12 cellular contexts compared by ENCODE assay signal in the genomic region with DNA sequence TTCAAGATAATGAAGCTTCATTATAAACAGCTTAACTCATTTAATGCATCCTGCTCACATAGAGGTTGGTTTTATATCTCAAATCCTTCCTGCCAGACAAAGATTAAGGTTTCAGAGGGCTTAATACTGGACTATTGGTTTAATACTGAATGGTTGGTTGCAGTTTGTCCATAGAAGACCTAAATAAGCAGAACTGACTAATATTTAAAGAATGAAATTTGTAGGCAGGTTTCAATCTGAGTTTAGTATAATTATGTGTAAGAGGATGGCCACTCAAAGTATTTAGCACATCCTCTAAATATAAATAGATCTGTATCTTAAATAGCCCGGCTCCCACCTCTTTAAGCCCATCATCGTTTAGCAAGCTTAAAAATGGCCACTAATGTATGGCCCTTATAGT.
DNase-seq lines count a peak whose midpoint lies in the region; ATAC-seq, FAIRE-seq and TF ChIP-seq lines count a peak whose summit lies in the region.
"Had no signal": no experiment of that assay in that cellular context is flagged by ENCODE, and none has a peak within 500 bp of the region (broad histone marks: within the 10 kb centered on the region; RNA-seq: fewer than 3 reads in every experiment).

No MANE protein-coding gene starts in this region.

- no peak overlapping the region for H3K23ac ChIP-seq in mesenchymal stem cell (ENCODE audit: low read length in 2 of 2)

- H4K8ac ChIP-seq in mesenchymal stem cell (ENCODE audit: low read length): no peak overlapping the region

- H3K4me1 ChIP-seq in mesenchymal stem cell (ENCODE audit: control insufficient read depth, insufficient read depth, low read depth, low read length): peaks cover 2% of the 10 kb centered on the region

- H3K36me3 ChIP-seq in mesenchymal stem cell (ENCODE audit: control insufficient read depth in 1 of 2, insufficient read depth in 2 of 2, low read depth in 1 of 2, low read length in 2 of 2): no peaks in the 10 kb centered on the region

- H2BK15ac ChIP-seq in mesenchymal stem cell (ENCODE audit: low read depth, poor library complexity, severe bottlenecking): no peak overlapping the region

- no peak overlapping the region for H3K9ac ChIP-seq in mesenchymal stem cell (ENCODE audit: low read length)

- H2AFZ ChIP-seq in mesenchymal stem cell (ENCODE audit: low read depth, low read length): no peak overlapping the region

- H3K4me2 ChIP-seq in mesenchymal stem cell (ENCODE audit: low read length, poor library complexity, severe bottlenecking): no peak overlapping the region

- no peak overlapping the region for H3K18ac ChIP-seq in mesenchymal stem cell (ENCODE audit: low read depth in 1 of 2, low read length in 2 of 2)

- no peak overlapping the region for H4K91ac ChIP-seq in mesenchymal stem cell (ENCODE audit: low read length)

- no peak overlapping the region for H2BK5ac ChIP-seq in mesenchymal stem cell (ENCODE audit: low read depth, low read length, poor library complexity, severe bottlenecking)

- DNase-seq in D721Med (ENCODE audit: insufficient read length, low spot score): no peak
- DNase-seq in RKO (ENCODE audit: low spot score): no peak
- DNase-seq in mesenchymal stem cell: no peak
- DNase-seq in NCI-H510A (lab: John Stamatoyannopoulos, UW): no peak
- DNase-seq in effector CD4-positive, alpha-beta T cell: no peak
- DNase-seq: 8988T; activated CD4-positive, CD25-positive, alpha-beta regulatory T cell; stimulated activated CD4-positive, alpha-beta T cell treated with anti-CD3 and anti-CD28 coated beads, Interleukin-4, amount 100 ng/mL, for 1 hour had no signal

- no peak for TF ChIP-seq CTCF in D721Med (IDR thresholded peaks at IDR 0.05; ENCODE audit: insufficient read depth, missing control alignments)

- H3K4me3 ChIP-seq in mesenchymal stem cell (ENCODE audit: insufficient read depth in 1 of 2, low read depth in 1 of 2, low read length in 2 of 2): no peak overlapping the region
- H3K4me3 ChIP-seq: esophagus muscularis mucosa had no signal

- peak; percentile 64 for FAIRE-seq in D721Med (lab: Jason Lieb, UNC)

- ATAC-seq in GM19035 (IDR thresholded peaks at IDR 0.05; ENCODE audit: unreplicated experiment): peak; percentile 73
- peak; percentile 83 for ATAC-seq in HG02759 (IDR thresholded peaks at IDR 0.05; ENCODE audit: unreplicated experiment)
- peak; percentile 68 for ATAC-seq in HG03520 (IDR thresholded peaks at IDR 0.05; ENCODE audit: unreplicated experiment)

- H3K4ac ChIP-seq in mesenchymal stem cell (ENCODE audit: low read depth in 1 of 2, low read length in 2 of 2): no peak overlapping the region

- WGBS in mesenchymal stem cell: no CpG with 5 or more reads among the region's 2 CpGs

- no peak overlapping the region for H2BK120ac ChIP-seq in mesenchymal stem cell (ENCODE audit: low read depth, low read length)

- no peak overlapping the region for H2AK5ac ChIP-seq in mesenchymal stem cell (ENCODE audit: low read length, severe bottlenecking)

- peaks cover 2% of the 10 kb centered on the region for H3K79me1 ChIP-seq in mesenchymal stem cell (replicated peaks; ENCODE audit: low read length, poor library complexity, severe bottlenecking)

- H3K9me3 ChIP-seq in mesenchymal stem cell (ENCODE audit: control insufficient read depth, low read length): no peaks in the 10 kb centered on the region
- H3K9me3 ChIP-seq: esophagus muscularis mucosa had no signal

- no peak overlapping the region for H2BK12ac ChIP-seq in mesenchymal stem cell (ENCODE audit: low read length in 2 of 2)

- H3K14ac ChIP-seq in mesenchymal stem cell (ENCODE audit: low read length in 2 of 2): no peak overlapping the region

- H3K27me3 ChIP-seq in mesenchymal stem cell (ENCODE audit: control insufficient read depth in 1 of 2, insufficient read depth in 1 of 2, low read length in 2 of 2): no peaks in the 10 kb centered on the region
- H3K27me3 ChIP-seq: esophagus muscularis mucosa had no signal

- no peak overlapping the region for H3K27ac ChIP-seq in mesenchymal stem cell (ENCODE audit: low read length, poor library complexity, severe bottlenecking)
- H3K27ac ChIP-seq: esophagus muscularis mucosa had no signal
